16 cellular contexts compared by ENCODE assay signal in the genomic region with DNA sequence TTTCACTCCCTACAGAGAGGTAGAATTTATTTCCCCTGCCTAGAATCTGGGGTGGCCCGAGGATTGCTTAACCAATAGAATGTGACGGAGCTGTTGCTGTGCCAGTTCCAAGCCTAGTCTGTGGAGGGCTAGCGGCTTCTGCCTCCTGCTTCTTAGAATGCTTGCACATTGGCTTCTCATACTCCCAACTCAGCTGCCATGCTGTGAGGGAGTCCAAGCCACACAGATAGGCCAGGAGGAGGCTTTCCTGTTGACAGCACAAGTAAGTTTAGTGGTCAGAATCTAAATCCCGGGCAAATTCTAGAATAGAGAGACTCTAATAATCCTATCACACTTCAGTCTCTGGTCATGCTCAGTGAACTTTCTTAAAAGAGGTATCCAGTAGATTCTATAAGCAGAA.
"Had no signal": no experiment of that assay in that cellular context is flagged by ENCODE, and none has a peak within 500 bp of the region (broad histone marks: within the 10 kb centered on the region; RNA-seq: fewer than 3 reads in every experiment).

No MANE protein-coding gene starts in this region.

- ATAC-seq: heart left ventricle; naive thymus-derived CD4-positive, alpha-beta T cell had no signal

- H3K36me3 Mint-ChIP-seq: type B pancreatic cell had no signal

- H3K27ac Mint-ChIP-seq: naive thymus-derived CD4-positive, alpha-beta T cell; type B pancreatic cell had no signal

- H3K4me1 Mint-ChIP-seq: naive thymus-derived CD4-positive, alpha-beta T cell had no signal

- H3K9me3 ChIP-seq: ovary, thyroid gland had no signal

- H3K4me1 ChIP-seq: heart left ventricle, right atrium auricular region, sigmoid colon, thyroid gland had no signal

- H3K4me3 Mint-ChIP-seq: naive thymus-derived CD4-positive, alpha-beta T cell; type B pancreatic cell had no signal

- H3K4me3 ChIP-seq: coronary artery, heart left ventricle, ovary, right atrium auricular region, sigmoid colon, skin epidermis, thyroid gland had no signal

- H3K9me3 Mint-ChIP-seq: type B pancreatic cell had no signal

- DNase-seq: effector CD8-positive, alpha-beta T cell; foreskin melanocyte; heart left ventricle; hippocampal formation; kidney glomerular epithelial cell; naive thymus-derived CD4-positive, alpha-beta T cell; nucleus accumbens; ovary; sigmoid colon; stimulated activated CD4-positive, alpha-beta T cell treated with anti-CD3 and anti-CD28 coated beads, Interleukin-12 subunit alpha, Interleukin-12 subunit beta, amount 100 ng/mL, for 4 hours; stimulated activated naive CD4-positive, alpha-beta T cell; thyroid gland had no signal

- H3K27ac ChIP-seq: coronary artery, heart left ventricle, ovary, right atrium auricular region, sigmoid colon, skin epidermis, thyroid gland had no signal

- H3K27me3 Mint-ChIP-seq: type B pancreatic cell had no signal

- H3K36me3 ChIP-seq: heart left ventricle, ovary, right atrium auricular region, sigmoid colon, thyroid gland had no signal

- H3K27me3 ChIP-seq: heart left ventricle, ovary, right atrium auricular region, sigmoid colon, thyroid gland had no signal
